17 cellular contexts compared by ENCODE assay signal in genomic region chr7:47282790-47283496, GRCh38.
DNase-seq lines count a peak whose midpoint lies in the region; TF ChIP-seq lines count a peak whose summit lies in the region.
"Had no signal": no experiment of that assay in that cellular context is flagged by ENCODE, and none has a peak within 500 bp of the region (broad histone marks: within the 10 kb centered on the region; RNA-seq: fewer than 3 reads in every experiment).

No MANE protein-coding gene starts in this region.

- no peak overlapping the region for H2AFZ ChIP-seq in mesenchymal stem cell (ENCODE audit: low read depth, low read length)

- no peak overlapping the region for H2BK12ac ChIP-seq in mesenchymal stem cell (ENCODE audit: low read length in 2 of 2)

- H3K27me3 ChIP-seq in mesenchymal stem cell (ENCODE audit: control insufficient read depth in 1 of 2, insufficient read depth in 1 of 2, low read length in 2 of 2), result no peaks in the 10 kb centered on the region
- H3K27me3 ChIP-seq: SJSA1 had no signal

- H3K4me3 Mint-ChIP-seq in type B pancreatic cell, result no peak overlapping the region
- no peak overlapping the region for H3K4me3 Mint-ChIP-seq in activated CD4-positive, alpha-beta T cell treated with anti-CD3 and anti-CD28 coated beads, Interleukin-2, amount 10 ng/mL, durations not matched to agents 24 days and 14 days

- peaks cover 56% of the 10 kb centered on the region for H3K36me3 Mint-ChIP-seq in type B pancreatic cell
- H3K36me3 Mint-ChIP-seq in activated CD4-positive, alpha-beta T cell treated with anti-CD3 and anti-CD28 coated beads, Interleukin-2, amount 10 ng/mL, durations not matched to agents 24 days and 14 days (ENCODE audit: low read depth), result no peaks in the 10 kb centered on the region

- no peak overlapping the region for H4K8ac ChIP-seq in mesenchymal stem cell (ENCODE audit: low read length)

- no peaks in the 10 kb centered on the region for H3K9me3 Mint-ChIP-seq in type B pancreatic cell
- H3K9me3 Mint-ChIP-seq in activated CD4-positive, alpha-beta T cell treated with anti-CD3 and anti-CD28 coated beads, Interleukin-2, amount 10 ng/mL, durations not matched to agents 24 days and 14 days, result no peaks in the 10 kb centered on the region

- H3K4me1 ChIP-seq in mesenchymal stem cell (ENCODE audit: control insufficient read depth, insufficient read depth, low read depth, low read length), result peaks cover 22% of the 10 kb centered on the region
- H3K4me1 ChIP-seq: SJSA1 had no signal

- H3K27ac Mint-ChIP-seq in type B pancreatic cell, result peak overlapping the region; percentile 41
- no peak overlapping the region for H3K27ac Mint-ChIP-seq in activated CD4-positive, alpha-beta T cell treated with anti-CD3 and anti-CD28 coated beads, Interleukin-2, amount 10 ng/mL, durations not matched to agents 24 days and 14 days

- DNase-seq in NCI-H1694 treated with DMSO at 0.1 percent for 48 hours (lab: John Stamatoyannopoulos, UW) (peak; percentile 36), NCI-H1694 (lab: John Stamatoyannopoulos, UW) (no peak), dermis blood vessel endothelial cell (peak; percentile 3), mesenchymal stem cell (no peak), type B pancreatic cell (ENCODE audit: extremely low spot score, unreplicated experiment) (no peak), NCI-H1092 (lab: John Stamatoyannopoulos, UW) (no peak), DMS79 (lab: John Stamatoyannopoulos, UW) (no peak)
- no peak for DNase-seq in activated CD4-positive, alpha-beta T cell treated with anti-CD3 and anti-CD28 coated beads, Interleukin-2, amount 10 ng/mL, durations not matched to agents 24 days and 14 days
- DNase-seq: EL, KBM-7, NCI-H1105 treated with DMSO at 0.1 percent for 48 hours, NCI-H187, NCI-H2107, NCI-H226, NCI-H526 had no signal

- H3K23ac ChIP-seq in mesenchymal stem cell (ENCODE audit: low read length in 2 of 2), result peak overlapping the region in 1 of 2 experiments; percentile 85

- H3K4me2 ChIP-seq in mesenchymal stem cell (ENCODE audit: low read length, poor library complexity, severe bottlenecking), result no peak overlapping the region

- no peak overlapping the region for H3K14ac ChIP-seq in mesenchymal stem cell (ENCODE audit: low read length in 2 of 2)

- no peak overlapping the region for H3K9ac ChIP-seq in mesenchymal stem cell (ENCODE audit: low read length)

- H3K27ac ChIP-seq in mesenchymal stem cell (ENCODE audit: low read length, poor library complexity, severe bottlenecking), result peak overlapping the region; percentile 3
- H3K27ac ChIP-seq: 22Rv1, SJSA1 had no signal

- no peak for TF ChIP-seq CTCF in type B pancreatic cell (conservative IDR thresholded peaks at IDR 0.05)

- 100% methylated on average over 7 of the region's 9 CpGs for WGBS in mesenchymal stem cell

- no peak overlapping the region for H2BK120ac ChIP-seq in mesenchymal stem cell (ENCODE audit: low read depth, low read length)

- no peaks in the 10 kb centered on the region for H3K27me3 Mint-ChIP-seq in type B pancreatic cell
- no peaks in the 10 kb centered on the region for H3K27me3 Mint-ChIP-seq in activated CD4-positive, alpha-beta T cell treated with anti-CD3 and anti-CD28 coated beads, Interleukin-2, amount 10 ng/mL, durations not matched to agents 24 days and 14 days

- H3K4ac ChIP-seq in mesenchymal stem cell (ENCODE audit: low read depth in 1 of 2, low read length in 2 of 2), result no peak overlapping the region

- no peak overlapping the region for H2BK15ac ChIP-seq in mesenchymal stem cell (ENCODE audit: low read depth, poor library complexity, severe bottlenecking)

- H3K4me1 Mint-ChIP-seq in type B pancreatic cell (ENCODE audit: unreplicated experiment), result peaks cover 4% of the 10 kb centered on the region
- H3K4me1 Mint-ChIP-seq in activated CD4-positive, alpha-beta T cell treated with anti-CD3 and anti-CD28 coated beads, Interleukin-2, amount 10 ng/mL, durations not matched to agents 24 days and 14 days, result no peaks in the 10 kb centered on the region

- H3K9me3 ChIP-seq in mesenchymal stem cell (ENCODE audit: control insufficient read depth, low read length), result no peaks in the 10 kb centered on the region
- H3K9me3 ChIP-seq: SJSA1 had no signal

- H3K79me1 ChIP-seq in mesenchymal stem cell (replicated peaks; ENCODE audit: low read length, poor library complexity, severe bottlenecking), result peaks cover 27% of the 10 kb centered on the region

- no peak overlapping the region for H4K91ac ChIP-seq in mesenchymal stem cell (ENCODE audit: low read length)

- peak overlapping the region; percentile 22 for H2BK5ac ChIP-seq in mesenchymal stem cell (ENCODE audit: low read depth, low read length, poor library complexity, severe bottlenecking)

- H3K36me3 ChIP-seq in mesenchymal stem cell (ENCODE audit: control insufficient read depth in 1 of 2, insufficient read depth in 2 of 2, low read depth in 1 of 2, low read length in 2 of 2), result peaks cover 25 to 71% of the 10 kb centered on the region in 2 experiments

- peak overlapping the region; percentile 61 for H2AK5ac ChIP-seq in mesenchymal stem cell (ENCODE audit: low read length, severe bottlenecking)

- no peak overlapping the region for H3K18ac ChIP-seq in mesenchymal stem cell (ENCODE audit: low read depth in 1 of 2, low read length in 2 of 2)

- H3K4me3 ChIP-seq in mesenchymal stem cell (ENCODE audit: insufficient read depth in 1 of 2, low read depth in 1 of 2, low read length in 2 of 2), result no peak overlapping the region
- H3K4me3 ChIP-seq: SJSA1 had no signal

- intact Hi-C loops in activated CD4-positive, alpha-beta T cell treated with anti-CD3 and anti-CD28 coated beads, Interleukin-2, amount 10 ng/mL, durations not matched to agents 24 days and 14 days (cut with micrococcal nuclease), result no loop called here

Comparison
In these comparisons a context has a peak if more than half of its experiments do, and no peak if none do; other contexts are left out.
1. DNase-seq: peak in NCI-H1694 treated with DMSO at 0.1 percent for 48 hours (single experiment) and dermis blood vessel endothelial cell (single experiment); none in NCI-H1694 (single experiment), mesenchymal stem cell (single experiment), type B pancreatic cell (single experiment), NCI-H1092 (single experiment), activated CD4-positive, alpha-beta T cell treated with anti-CD3 and anti-CD28 coated beads, Interleukin-2, amount 10 ng/mL, durations not matched to agents 24 days and 14 days (single experiment) and DMS79 (single experiment).